ENCODE assay signal across 39 cellular contexts in genomic region chr19:46689358-46689757, GRCh38. TPM values are rescaled to one million over a fixed set of nuclear protein-coding genes. Genes with fewer than 3 reads are reported as not detected.
"Had no signal": no experiment of that assay in that cellular context is flagged by ENCODE, and none has a peak within 500 bp of the region (broad histone marks: within the 10 kb centered on the region; RNA-seq: fewer than 3 reads in every experiment).

No MANE protein-coding gene starts in this region.

- DNase-seq: Karpas-422, Kasumi-1, MG63, MM.1S, MV-4-11, NCI-H1048, NCI-H1092, NCI-H1092 treated with DMSO at 0.1 percent for 48 hours, NCI-H1105, NCI-H1105 treated with DMSO at 0.1 percent for 48 hours, NCI-H1417, NCI-H1417 treated with DMSO at 0.1 percent for 48 hours, NCI-H1436, NCI-H1436 treated with DMSO at 0.1 percent for 48 hours, NCI-H146, NCI-H1694, NCI-H1694 treated with DMSO at 0.1 percent for 48 hours, NCI-H187, NCI-H187 treated with DMSO at 0.1 percent for 48 hours, NCI-H1930, NCI-H2029, NCI-H2029 treated with DMSO at 0.1 percent for 48 hours, NCI-H2081, NCI-H2081 treated with DMSO at 0.1 percent for 48 hours, NCI-H2107, NCI-H2171, NCI-H2171 treated with DMSO at 0.1 percent for 48 hours, NCI-H2227 treated with DMSO at 0.1 percent for 48 hours, NCI-H226, NCI-H345, NCI-H446, NCI-H446 treated with DMSO at 0.1 percent for 48 hours, NCI-H510A, NCI-H510A treated with DMSO at 0.1 percent for 48 hours, NCI-H524 had no signal

RNA-seq across cellular contexts. Expression of gene DACT3, which starts 28.4 kb away (rescaled TPM):
- total RNA-seq: NCI-H460 had no signal

RNA-seq across cellular contexts. Expression of gene GNG8, which starts 53.4 kb away (rescaled TPM):
- total RNA-seq: LHCN-M2, M059J, MCF 10A, NCI-H460 had no signal
